In the genomic region with DNA sequence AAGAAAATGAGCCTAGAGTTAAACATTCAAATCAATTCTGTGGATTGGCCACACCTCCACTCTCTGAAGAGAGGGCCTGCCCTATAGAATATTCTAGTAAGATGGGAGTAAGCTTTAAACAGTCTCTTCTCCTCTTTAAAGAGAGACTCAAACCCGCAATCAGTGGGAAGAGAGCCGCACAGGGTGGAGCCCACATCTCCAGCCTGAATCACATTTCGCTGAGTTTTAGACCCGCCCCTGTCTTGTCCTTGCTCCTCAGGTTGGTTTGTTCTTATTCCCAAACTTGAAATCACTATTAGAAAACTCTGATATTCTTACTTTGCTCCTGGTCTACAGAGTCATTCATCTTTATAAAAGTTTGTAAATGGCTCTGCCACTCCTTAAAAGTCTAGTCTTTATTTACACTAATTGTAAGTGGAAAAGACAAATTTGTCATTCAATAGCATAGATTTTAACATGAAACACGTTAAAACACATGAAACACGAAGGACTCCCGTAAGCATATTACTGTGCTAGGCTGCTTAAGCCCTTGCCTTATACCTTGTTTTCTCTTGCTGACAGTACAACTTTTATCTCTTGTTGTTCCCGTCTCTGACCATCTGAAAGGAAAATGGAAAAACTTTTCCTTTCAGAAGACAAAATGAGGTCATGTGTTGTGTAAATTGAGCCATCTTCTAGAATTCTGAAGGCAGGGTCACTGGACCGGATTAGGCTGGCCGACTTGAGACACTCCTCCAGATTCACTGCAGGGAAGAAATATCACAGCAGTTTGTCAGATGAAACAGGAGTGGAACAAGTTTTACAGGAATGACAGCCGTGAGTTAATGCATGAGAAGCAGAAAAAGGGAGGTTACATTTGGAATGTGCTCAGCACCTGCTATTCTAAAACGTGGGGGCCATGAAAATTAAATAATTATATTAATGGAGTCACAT, we compare ENCODE assay signal across 18 cellular contexts. TPM values are rescaled to one million over a fixed set of nuclear protein-coding genes. Genes with fewer than 3 reads are reported as not detected.
DNase-seq lines count a peak whose midpoint lies in the region; TF ChIP-seq lines count a peak whose summit lies in the region.
"Had no signal": no experiment of that assay in that cellular context is flagged by ENCODE, and none has a peak within 500 bp of the region (broad histone marks: within the 10 kb centered on the region; RNA-seq: fewer than 3 reads in every experiment).

No MANE protein-coding gene starts in this region.

- H3K4me3 Mint-ChIP-seq in nephron progenitor cell: no peak overlapping the region
- H3K4me3 Mint-ChIP-seq: activated T-cell treated with anti-CD3 and anti-CD28 coated beads, Interleukin-2, amount 50 U/mL, for 4 hours; central memory CD8-positive, alpha-beta T cell; endodermal cell had no signal

- peak overlapping the region; percentile 18 for H3K4me3 ChIP-seq in epithelial cell of proximal tubule (ENCODE audit: low read depth, low read length)
- H3K4me3 ChIP-seq: SJCRH30 had no signal

- TF ChIP-seq CTCF in epithelial cell of proximal tubule (conservative IDR thresholded peaks at IDR 0.05; ENCODE audit: low read depth, low read length) (no peak), nephron progenitor cell (IDR thresholded peaks at IDR 0.05) (no peak)

- no peaks in the 10 kb centered on the region for H3K36me3 Mint-ChIP-seq in nephron progenitor cell (ENCODE audit: low read depth)

- peak; percentile 17 for TF ChIP-seq RAD21 in Ishikawa (IDR thresholded peaks at IDR 0.05; ENCODE audit: low read depth)

- H3K9me3 Mint-ChIP-seq in nephron progenitor cell: no peaks in the 10 kb centered on the region
- H3K9me3 Mint-ChIP-seq: central memory CD8-positive, alpha-beta T cell; endodermal cell had no signal

- H3K27ac ChIP-seq in substantia nigra (ENCODE audit: low read depth, low read length, poor library complexity, severe bottlenecking): no peak overlapping the region
- H3K27ac ChIP-seq: SJCRH30 had no signal

- peak; percentile 74; the same call in 1 of the 2 replicates for TF ChIP-seq EP300 in Ishikawa (IDR thresholded peaks at IDR 0.05; ENCODE audit: borderline replicate concordance)

- in situ Hi-C loops in G401 (cut with HindIII; ENCODE audit: low sequenced_read_pairs): no loop called here

- peak; percentile 2 for DNase-seq in AG08396 (ENCODE audit: low spot score)
- peak; percentile 6 for DNase-seq in epithelial cell of proximal tubule (ENCODE audit: low read depth)
- peak; percentile 26 for DNase-seq in nephron progenitor cell
- no peak for DNase-seq in dedifferentiated amniotic fluid mesenchymal stem cell (ENCODE audit: extremely low spot score)
- DNase-seq in substantia nigra (lab: John Stamatoyannopoulos, UW): no peak
- no peak for DNase-seq in G401 (ENCODE audit: low spot score)
- no peak for DNase-seq in AML-193 (lab: John Stamatoyannopoulos, UW)
- DNase-seq: activated CD4-positive, alpha-beta T cell treated with anti-CD3 and anti-CD28 coated beads, Interleukin-2, amount 50 U/mL, for 4 hours; activated T-cell treated with anti-CD3 and anti-CD28 coated beads, Interleukin-2, amount 50 U/mL, for 4 hours; COR-L47; endodermal cell; IMR-90; NCI-H1105; SJCRH30 had no signal

- peaks cover 16% of the 10 kb centered on the region for H3K4me1 Mint-ChIP-seq in nephron progenitor cell
- H3K4me1 Mint-ChIP-seq: central memory CD8-positive, alpha-beta T cell had no signal

- no peaks in the 10 kb centered on the region for H3K27me3 Mint-ChIP-seq in nephron progenitor cell (ENCODE audit: low read depth, poor library complexity)
- H3K27me3 Mint-ChIP-seq: central memory CD8-positive, alpha-beta T cell had no signal

- H3K27ac Mint-ChIP-seq in nephron progenitor cell: peak overlapping the region; percentile 93
- H3K27ac Mint-ChIP-seq: endodermal cell had no signal

TF ChIP-seq in Ishikawa, 13 proteins besides CTCF, POLR2A, EP300 and RAD21:
- TF ChIP-seq YY1 (IDR thresholded peaks at IDR 0.05; ENCODE audit: low read depth) (peak; percentile 45; the same call in 1 of the 2 replicates), NFIC (IDR thresholded peaks at IDR 0.05) (peak; percentile 60; the same call in 1 of the 2 replicates), CREB1 (IDR thresholded peaks at IDR 0.05; ENCODE audit: low read depth) (no peak), EGR1 (IDR thresholded peaks at IDR 0.05) (no peak), FOXM1 (IDR thresholded peaks at IDR 0.05; ENCODE audit: borderline replicate concordance, low read depth) (peak; percentile 63; the same call in 1 of the 2 replicates), TEAD4 (IDR thresholded peaks at IDR 0.05) (peak; percentile 84), CEBPB (IDR thresholded peaks at IDR 0.05) (0 out of 2 replicates have a peak, but pooled peaks have one; percentile 13), ZBTB7A (IDR thresholded peaks at IDR 0.05; ENCODE audit: low read depth) (no peak), TAF1 (IDR thresholded peaks at IDR 0.05; ENCODE audit: low read depth) (no peak), TCF12 (IDR thresholded peaks at IDR 0.05; ENCODE audit: low read depth) (peak; percentile 86)
- TF ChIP-seq, protein P1, sequence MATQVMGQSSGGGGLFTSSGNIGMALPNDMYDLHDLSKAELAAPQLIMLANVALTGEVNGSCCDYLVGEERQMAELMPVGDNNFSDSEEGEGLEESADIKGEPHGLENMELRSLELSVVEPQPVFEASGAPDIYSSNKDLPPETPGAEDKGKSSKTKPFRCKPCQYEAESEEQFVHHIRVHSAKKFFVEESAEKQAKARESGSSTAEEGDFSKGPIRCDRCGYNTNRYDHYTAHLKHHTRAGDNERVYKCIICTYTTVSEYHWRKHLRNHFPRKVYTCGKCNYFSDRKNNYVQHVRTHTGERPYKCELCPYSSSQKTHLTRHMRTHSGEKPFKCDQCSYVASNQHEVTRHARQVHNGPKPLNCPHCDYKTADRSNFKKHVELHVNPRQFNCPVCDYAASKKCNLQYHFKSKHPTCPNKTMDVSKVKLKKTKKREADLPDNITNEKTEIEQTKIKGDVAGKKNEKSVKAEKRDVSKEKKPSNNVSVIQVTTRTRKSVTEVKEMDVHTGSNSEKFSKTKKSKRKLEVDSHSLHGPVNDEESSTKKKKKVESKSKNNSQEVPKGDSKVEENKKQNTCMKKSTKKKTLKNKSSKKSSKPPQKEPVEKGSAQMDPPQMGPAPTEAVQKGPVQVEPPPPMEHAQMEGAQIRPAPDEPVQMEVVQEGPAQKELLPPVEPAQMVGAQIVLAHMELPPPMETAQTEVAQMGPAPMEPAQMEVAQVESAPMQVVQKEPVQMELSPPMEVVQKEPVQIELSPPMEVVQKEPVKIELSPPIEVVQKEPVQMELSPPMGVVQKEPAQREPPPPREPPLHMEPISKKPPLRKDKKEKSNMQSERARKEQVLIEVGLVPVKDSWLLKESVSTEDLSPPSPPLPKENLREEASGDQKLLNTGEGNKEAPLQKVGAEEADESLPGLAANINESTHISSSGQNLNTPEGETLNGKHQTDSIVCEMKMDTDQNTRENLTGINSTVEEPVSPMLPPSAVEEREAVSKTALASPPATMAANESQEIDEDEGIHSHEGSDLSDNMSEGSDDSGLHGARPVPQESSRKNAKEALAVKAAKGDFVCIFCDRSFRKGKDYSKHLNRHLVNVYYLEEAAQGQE (IDR thresholded peaks at IDR 0.05; ENCODE audit: low read depth): no peak
- TF ChIP-seq, protein P2, sequence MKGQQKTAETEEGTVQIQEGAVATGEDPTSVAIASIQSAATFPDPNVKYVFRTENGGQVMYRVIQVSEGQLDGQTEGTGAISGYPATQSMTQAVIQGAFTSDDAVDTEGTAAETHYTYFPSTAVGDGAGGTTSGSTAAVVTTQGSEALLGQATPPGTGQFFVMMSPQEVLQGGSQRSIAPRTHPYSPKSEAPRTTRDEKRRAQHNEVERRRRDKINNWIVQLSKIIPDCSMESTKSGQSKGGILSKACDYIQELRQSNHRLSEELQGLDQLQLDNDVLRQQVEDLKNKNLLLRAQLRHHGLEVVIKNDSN (IDR thresholded peaks at IDR 0.05): peak; percentile 39; the same call in 1 of the 2 replicates
- TF ChIP-seq, protein P3, sequence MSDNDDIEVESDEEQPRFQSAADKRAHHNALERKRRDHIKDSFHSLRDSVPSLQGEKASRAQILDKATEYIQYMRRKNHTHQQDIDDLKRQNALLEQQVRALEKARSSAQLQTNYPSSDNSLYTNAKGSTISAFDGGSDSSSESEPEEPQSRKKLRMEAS (IDR thresholded peaks at IDR 0.05): peak; percentile 57; the same call in 1 of the 2 replicates

RNA-seq across cellular contexts. Expression of a gene that starts 5.6 kb away (rescaled TPM):
- total RNA-seq in epithelial cell of proximal tubule: not detected in 2 replicates
- total RNA-seq in G401 (2014; rRNA removed; shearing (Covaris generic)): not detected in 2 replicates
- total RNA-seq: activated T-cell treated with anti-CD3 and anti-CD28 coated beads, Interleukin-2, amount 50 U/mL, for 4 hours; endodermal cell; IMR-90; pulmonary artery endothelial cell; SJCRH30; subcutaneous adipose tissue had no signal

RNA-seq across cellular contexts. Expression of a gene that starts 54.9 kb away (rescaled TPM):
- 12.2 and 19.6 TPM in 2 replicates for total RNA-seq in epithelial cell of proximal tubule
- not detected in 2 replicates for total RNA-seq in G401 (2014; rRNA removed; shearing (Covaris generic))
- total RNA-seq: IMR-90, SJCRH30 had no signal

Comparison
In these comparisons a context has a peak if more than half of its experiments do, and no peak if none do; other contexts are left out.
1. DNase-seq: peak in AG08396 (single experiment), epithelial cell of proximal tubule (single experiment) and nephron progenitor cell (single experiment); none in dedifferentiated amniotic fluid mesenchymal stem cell (single experiment), substantia nigra (0 of 49), G401 (single experiment) and AML-193 (0 of 2).
2. RNA of a gene that starts 54.9 kb away (total RNA-seq): 12.2 to 19.6 TPM in epithelial cell of proximal tubule; not detected in G401; every median in the first group is over 10 times any median in the second.